In genomic region chr6:112432853-112433252, GRCh38 we compare ENCODE assay signal across 1 cellular context.
TF ChIP-seq lines count a peak whose summit lies in the region.

No MANE protein-coding gene starts in this region.

TF ChIP-seq in GM23338, 12 proteins besides CTCF, POLR2A, EP300 and RAD21 (continued from another document):
- TF ChIP-seq NANOG (IDR thresholded peaks at IDR 0.05; ENCODE audit: borderline replicate concordance) (no peak), CREB1 (CRISPR knock-in tag; IDR thresholded peaks at IDR 0.05; ENCODE audit: low read depth) (no peak), POLR2AphosphoS5 (IDR thresholded peaks at IDR 0.05; ENCODE audit: low read depth) (no peak), ZNF114 (CRISPR knock-in tag; IDR thresholded peaks at IDR 0.05) (no peak), REST (IDR thresholded peaks at IDR 0.05; ENCODE audit: unreplicated experiment) (no peak)
